ENCODE assay signal across 1 cellular context in the genomic region with DNA sequence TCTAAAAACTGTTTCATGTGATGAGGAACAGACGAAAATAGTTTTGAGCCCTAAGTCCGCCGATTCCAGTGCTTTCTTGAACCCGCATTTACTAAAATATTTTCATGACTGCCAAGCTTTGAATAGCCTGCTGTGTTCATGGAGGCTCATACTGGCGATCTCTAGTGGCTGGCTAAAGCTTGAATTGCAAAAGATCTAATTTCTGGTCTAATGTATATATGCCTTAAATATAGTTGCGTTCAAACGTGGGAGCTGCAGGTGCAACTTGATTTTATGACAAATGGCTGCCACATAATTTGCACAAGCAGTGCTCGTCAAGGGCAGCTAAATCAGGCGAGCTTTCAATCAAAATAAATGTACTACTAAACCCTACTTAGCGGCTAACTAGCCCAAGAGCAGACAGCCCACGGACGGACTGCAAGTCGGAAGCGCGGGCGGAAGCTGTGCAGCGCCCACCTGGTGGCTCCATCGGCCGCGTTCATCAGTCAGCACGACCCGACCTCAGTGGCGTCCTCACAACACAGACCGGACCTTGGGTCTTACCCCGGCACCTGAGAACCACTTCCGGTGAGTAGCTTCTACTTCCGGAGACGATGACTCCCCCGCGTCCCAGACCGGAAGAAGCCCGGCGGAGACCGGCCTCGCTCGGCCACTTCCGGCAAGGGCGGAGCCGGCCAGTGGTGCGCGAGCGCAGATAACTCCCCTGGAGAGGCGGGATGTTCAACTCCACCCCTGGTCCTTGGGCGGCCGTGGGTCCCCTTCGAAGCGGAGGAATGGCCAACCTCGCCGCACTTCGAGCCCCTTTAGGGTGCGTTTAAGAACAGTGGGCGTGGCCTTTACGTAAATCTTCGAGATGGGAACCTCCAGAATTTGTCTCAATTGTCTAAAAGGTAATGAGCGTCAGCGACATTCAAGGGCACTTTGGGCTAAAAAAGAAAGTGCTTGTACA.
TF ChIP-seq lines count a peak whose summit lies in the region.

No MANE protein-coding gene starts in this region.

TF ChIP-seq in K562, 482 proteins besides CTCF, POLR2A, EP300 and RAD21 (continued from another document and continues in another):
- TF ChIP-seq, protein P1, sequence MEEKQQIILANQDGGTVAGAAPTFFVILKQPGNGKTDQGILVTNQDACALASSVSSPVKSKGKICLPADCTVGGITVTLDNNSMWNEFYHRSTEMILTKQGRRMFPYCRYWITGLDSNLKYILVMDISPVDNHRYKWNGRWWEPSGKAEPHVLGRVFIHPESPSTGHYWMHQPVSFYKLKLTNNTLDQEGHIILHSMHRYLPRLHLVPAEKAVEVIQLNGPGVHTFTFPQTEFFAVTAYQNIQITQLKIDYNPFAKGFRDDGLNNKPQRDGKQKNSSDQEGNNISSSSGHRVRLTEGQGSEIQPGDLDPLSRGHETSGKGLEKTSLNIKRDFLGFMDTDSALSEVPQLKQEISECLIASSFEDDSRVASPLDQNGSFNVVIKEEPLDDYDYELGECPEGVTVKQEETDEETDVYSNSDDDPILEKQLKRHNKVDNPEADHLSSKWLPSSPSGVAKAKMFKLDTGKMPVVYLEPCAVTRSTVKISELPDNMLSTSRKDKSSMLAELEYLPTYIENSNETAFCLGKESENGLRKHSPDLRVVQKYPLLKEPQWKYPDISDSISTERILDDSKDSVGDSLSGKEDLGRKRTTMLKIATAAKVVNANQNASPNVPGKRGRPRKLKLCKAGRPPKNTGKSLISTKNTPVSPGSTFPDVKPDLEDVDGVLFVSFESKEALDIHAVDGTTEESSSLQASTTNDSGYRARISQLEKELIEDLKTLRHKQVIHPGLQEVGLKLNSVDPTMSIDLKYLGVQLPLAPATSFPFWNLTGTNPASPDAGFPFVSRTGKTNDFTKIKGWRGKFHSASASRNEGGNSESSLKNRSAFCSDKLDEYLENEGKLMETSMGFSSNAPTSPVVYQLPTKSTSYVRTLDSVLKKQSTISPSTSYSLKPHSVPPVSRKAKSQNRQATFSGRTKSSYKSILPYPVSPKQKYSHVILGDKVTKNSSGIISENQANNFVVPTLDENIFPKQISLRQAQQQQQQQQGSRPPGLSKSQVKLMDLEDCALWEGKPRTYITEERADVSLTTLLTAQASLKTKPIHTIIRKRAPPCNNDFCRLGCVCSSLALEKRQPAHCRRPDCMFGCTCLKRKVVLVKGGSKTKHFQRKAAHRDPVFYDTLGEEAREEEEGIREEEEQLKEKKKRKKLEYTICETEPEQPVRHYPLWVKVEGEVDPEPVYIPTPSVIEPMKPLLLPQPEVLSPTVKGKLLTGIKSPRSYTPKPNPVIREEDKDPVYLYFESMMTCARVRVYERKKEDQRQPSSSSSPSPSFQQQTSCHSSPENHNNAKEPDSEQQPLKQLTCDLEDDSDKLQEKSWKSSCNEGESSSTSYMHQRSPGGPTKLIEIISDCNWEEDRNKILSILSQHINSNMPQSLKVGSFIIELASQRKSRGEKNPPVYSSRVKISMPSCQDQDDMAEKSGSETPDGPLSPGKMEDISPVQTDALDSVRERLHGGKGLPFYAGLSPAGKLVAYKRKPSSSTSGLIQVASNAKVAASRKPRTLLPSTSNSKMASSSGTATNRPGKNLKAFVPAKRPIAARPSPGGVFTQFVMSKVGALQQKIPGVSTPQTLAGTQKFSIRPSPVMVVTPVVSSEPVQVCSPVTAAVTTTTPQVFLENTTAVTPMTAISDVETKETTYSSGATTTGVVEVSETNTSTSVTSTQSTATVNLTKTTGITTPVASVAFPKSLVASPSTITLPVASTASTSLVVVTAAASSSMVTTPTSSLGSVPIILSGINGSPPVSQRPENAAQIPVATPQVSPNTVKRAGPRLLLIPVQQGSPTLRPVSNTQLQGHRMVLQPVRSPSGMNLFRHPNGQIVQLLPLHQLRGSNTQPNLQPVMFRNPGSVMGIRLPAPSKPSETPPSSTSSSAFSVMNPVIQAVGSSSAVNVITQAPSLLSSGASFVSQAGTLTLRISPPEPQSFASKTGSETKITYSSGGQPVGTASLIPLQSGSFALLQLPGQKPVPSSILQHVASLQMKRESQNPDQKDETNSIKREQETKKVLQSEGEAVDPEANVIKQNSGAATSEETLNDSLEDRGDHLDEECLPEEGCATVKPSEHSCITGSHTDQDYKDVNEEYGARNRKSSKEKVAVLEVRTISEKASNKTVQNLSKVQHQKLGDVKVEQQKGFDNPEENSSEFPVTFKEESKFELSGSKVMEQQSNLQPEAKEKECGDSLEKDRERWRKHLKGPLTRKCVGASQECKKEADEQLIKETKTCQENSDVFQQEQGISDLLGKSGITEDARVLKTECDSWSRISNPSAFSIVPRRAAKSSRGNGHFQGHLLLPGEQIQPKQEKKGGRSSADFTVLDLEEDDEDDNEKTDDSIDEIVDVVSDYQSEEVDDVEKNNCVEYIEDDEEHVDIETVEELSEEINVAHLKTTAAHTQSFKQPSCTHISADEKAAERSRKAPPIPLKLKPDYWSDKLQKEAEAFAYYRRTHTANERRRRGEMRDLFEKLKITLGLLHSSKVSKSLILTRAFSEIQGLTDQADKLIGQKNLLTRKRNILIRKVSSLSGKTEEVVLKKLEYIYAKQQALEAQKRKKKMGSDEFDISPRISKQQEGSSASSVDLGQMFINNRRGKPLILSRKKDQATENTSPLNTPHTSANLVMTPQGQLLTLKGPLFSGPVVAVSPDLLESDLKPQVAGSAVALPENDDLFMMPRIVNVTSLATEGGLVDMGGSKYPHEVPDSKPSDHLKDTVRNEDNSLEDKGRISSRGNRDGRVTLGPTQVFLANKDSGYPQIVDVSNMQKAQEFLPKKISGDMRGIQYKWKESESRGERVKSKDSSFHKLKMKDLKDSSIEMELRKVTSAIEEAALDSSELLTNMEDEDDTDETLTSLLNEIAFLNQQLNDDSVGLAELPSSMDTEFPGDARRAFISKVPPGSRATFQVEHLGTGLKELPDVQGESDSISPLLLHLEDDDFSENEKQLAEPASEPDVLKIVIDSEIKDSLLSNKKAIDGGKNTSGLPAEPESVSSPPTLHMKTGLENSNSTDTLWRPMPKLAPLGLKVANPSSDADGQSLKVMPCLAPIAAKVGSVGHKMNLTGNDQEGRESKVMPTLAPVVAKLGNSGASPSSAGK (IDR thresholded peaks at IDR 0.05), result peak; percentile 71
- TF ChIP-seq, protein P2, sequence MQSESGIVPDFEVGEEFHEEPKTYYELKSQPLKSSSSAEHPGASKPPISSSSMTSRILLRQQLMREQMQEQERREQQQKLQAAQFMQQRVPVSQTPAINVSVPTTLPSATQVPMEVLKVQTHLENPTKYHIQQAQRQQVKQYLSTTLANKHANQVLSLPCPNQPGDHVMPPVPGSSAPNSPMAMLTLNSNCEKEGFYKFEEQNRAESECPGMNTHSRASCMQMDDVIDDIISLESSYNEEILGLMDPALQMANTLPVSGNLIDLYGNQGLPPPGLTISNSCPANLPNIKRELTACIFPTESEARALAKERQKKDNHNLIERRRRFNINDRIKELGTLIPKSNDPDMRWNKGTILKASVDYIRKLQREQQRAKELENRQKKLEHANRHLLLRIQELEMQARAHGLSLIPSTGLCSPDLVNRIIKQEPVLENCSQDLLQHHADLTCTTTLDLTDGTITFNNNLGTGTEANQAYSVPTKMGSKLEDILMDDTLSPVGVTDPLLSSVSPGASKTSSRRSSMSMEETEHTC (IDR thresholded peaks at IDR 0.05), result no peak
- TF ChIP-seq ZNF668 (CRISPR knock-in tag; IDR thresholded peaks at IDR 0.05) (no peak), RFX7 (CRISPR knock-in tag; IDR thresholded peaks at IDR 0.05) (no peak), TAF15 (IDR thresholded peaks at IDR 0.05; ENCODE audit: low read depth, low read length) (no peak), TBP (optimal IDR thresholded peaks at IDR 0.05; ENCODE audit: low read depth, low read length) (no peak), TCF3 (CRISPR knock-in tag; IDR thresholded peaks at IDR 0.05) (peak; percentile 14; the same call in 1 of the 2 replicates), ZNF551 (CRISPR knock-in tag; IDR thresholded peaks at IDR 0.05) (peak; percentile 62; the same call in 1 of the 2 replicates), SMARCA5 (IDR thresholded peaks at IDR 0.05) (no peak), PTTG1 (tag; IDR thresholded peaks at IDR 0.05; ENCODE audit: low read depth) (no peak), PHB (CRISPR knock-in tag; IDR thresholded peaks at IDR 0.05) (no peak), ZNF583 (CRISPR knock-in tag; IDR thresholded peaks at IDR 0.05) (0 out of 2 replicates have a peak, but pooled peaks have one; percentile 42), FOXK1 (CRISPR knock-in tag; IDR thresholded peaks at IDR 0.05; ENCODE audit: borderline replicate concordance) (no peak), RBBP5 (IDR thresholded peaks at IDR 0.05; ENCODE audit: borderline replicate concordance, insufficient read depth, low read length, poor library complexity, severe bottlenecking) (peak; percentile 87), PML (IDR thresholded peaks at IDR 0.05; ENCODE audit: low read length) (peak; percentile 72), BRD9 (IDR thresholded peaks at IDR 0.05; ENCODE audit: low read depth, partially characterized antibody) (no peak), KHSRP (IDR thresholded peaks at IDR 0.05) (no peak), ZNF175 (CRISPR knock-in tag; IDR thresholded peaks at IDR 0.05; ENCODE audit: low read depth) (no peak; the same call in 1 of the 2 replicates), ARID2 (IDR thresholded peaks at IDR 0.05) (peak; percentile 54; the same call in 1 of the 2 replicates), CSDE1 (IDR thresholded peaks at IDR 0.05) (no peak), HMGN3 (IDR thresholded peaks at IDR 0.05; ENCODE audit: borderline replicate concordance, extremely low read depth, insufficient read length, low read depth, low read length) (peak; percentile 98), ZNF146 (CRISPR knock-in tag; IDR thresholded peaks at IDR 0.05; ENCODE audit: unreplicated experiment) (no peak), HEY1 (CRISPR knock-in tag; IDR thresholded peaks at IDR 0.05; ENCODE audit: borderline replicate concordance) (no peak), RBM25 (IDR thresholded peaks at IDR 0.05; ENCODE audit: low read depth, low read length, severe bottlenecking) (no peak), RHOXF2B (CRISPR knock-in tag; conservative IDR thresholded peaks at IDR 0.05) (no peak), NFXL1 (CRISPR knock-in tag; IDR thresholded peaks at IDR 0.05) (no peak; the same call in 1 of the 2 replicates), ATF7 (IDR thresholded peaks at IDR 0.05) (peak; percentile 83), ZNF644 (tag; IDR thresholded peaks at IDR 0.05; ENCODE audit: low read depth) (peak; percentile 48; the same call in 1 of the 2 replicates), PCBP2 (IDR thresholded peaks at IDR 0.05; ENCODE audit: low read depth, low read length, poor library complexity, severe bottlenecking) (no peak), SUPT5H (IDR thresholded peaks at IDR 0.05) (peak; percentile 88)
- TF ChIP-seq, protein P3, sequence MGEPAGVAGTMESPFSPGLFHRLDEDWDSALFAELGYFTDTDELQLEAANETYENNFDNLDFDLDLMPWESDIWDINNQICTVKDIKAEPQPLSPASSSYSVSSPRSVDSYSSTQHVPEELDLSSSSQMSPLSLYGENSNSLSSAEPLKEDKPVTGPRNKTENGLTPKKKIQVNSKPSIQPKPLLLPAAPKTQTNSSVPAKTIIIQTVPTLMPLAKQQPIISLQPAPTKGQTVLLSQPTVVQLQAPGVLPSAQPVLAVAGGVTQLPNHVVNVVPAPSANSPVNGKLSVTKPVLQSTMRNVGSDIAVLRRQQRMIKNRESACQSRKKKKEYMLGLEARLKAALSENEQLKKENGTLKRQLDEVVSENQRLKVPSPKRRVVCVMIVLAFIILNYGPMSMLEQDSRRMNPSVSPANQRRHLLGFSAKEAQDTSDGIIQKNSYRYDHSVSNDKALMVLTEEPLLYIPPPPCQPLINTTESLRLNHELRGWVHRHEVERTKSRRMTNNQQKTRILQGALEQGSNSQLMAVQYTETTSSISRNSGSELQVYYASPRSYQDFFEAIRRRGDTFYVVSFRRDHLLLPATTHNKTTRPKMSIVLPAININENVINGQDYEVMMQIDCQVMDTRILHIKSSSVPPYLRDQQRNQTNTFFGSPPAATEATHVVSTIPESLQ (CRISPR knock-in tag; IDR thresholded peaks at IDR 0.05), result no peak
- TF ChIP-seq, protein P4, sequence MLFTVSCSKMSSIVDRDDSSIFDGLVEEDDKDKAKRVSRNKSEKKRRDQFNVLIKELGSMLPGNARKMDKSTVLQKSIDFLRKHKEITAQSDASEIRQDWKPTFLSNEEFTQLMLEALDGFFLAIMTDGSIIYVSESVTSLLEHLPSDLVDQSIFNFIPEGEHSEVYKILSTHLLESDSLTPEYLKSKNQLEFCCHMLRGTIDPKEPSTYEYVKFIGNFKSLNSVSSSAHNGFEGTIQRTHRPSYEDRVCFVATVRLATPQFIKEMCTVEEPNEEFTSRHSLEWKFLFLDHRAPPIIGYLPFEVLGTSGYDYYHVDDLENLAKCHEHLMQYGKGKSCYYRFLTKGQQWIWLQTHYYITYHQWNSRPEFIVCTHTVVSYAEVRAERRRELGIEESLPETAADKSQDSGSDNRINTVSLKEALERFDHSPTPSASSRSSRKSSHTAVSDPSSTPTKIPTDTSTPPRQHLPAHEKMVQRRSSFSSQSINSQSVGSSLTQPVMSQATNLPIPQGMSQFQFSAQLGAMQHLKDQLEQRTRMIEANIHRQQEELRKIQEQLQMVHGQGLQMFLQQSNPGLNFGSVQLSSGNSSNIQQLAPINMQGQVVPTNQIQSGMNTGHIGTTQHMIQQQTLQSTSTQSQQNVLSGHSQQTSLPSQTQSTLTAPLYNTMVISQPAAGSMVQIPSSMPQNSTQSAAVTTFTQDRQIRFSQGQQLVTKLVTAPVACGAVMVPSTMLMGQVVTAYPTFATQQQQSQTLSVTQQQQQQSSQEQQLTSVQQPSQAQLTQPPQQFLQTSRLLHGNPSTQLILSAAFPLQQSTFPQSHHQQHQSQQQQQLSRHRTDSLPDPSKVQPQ (CRISPR knock-in tag; IDR thresholded peaks at IDR 0.05; ENCODE audit: borderline replicate concordance), result no peak
- TF ChIP-seq, protein P5, sequence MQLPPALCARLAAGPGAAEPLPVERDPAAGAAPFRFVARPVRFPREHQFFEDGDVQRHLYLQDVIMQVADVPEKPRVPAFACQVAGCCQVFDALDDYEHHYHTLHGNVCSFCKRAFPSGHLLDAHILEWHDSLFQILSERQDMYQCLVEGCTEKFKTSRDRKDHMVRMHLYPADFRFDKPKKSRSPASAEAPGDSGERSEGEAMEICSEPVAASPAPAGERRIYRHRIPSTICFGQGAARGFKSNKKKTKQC (CRISPR knock-in tag; IDR thresholded peaks at IDR 0.05), result no peak
- TF ChIP-seq, protein P6, sequence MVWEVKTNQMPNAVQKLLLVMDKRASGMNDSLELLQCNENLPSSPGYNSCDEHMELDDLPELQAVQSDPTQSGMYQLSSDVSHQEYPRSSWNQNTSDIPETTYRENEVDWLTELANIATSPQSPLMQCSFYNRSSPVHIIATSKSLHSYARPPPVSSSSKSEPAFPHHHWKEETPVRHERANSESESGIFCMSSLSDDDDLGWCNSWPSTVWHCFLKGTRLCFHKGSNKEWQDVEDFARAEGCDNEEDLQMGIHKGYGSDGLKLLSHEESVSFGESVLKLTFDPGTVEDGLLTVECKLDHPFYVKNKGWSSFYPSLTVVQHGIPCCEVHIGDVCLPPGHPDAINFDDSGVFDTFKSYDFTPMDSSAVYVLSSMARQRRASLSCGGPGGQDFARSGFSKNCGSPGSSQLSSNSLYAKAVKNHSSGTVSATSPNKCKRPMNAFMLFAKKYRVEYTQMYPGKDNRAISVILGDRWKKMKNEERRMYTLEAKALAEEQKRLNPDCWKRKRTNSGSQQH (CRISPR knock-in tag; IDR thresholded peaks at IDR 0.05), result no peak
